ENCODE assay signal across 11 cellular contexts in the genomic region with DNA sequence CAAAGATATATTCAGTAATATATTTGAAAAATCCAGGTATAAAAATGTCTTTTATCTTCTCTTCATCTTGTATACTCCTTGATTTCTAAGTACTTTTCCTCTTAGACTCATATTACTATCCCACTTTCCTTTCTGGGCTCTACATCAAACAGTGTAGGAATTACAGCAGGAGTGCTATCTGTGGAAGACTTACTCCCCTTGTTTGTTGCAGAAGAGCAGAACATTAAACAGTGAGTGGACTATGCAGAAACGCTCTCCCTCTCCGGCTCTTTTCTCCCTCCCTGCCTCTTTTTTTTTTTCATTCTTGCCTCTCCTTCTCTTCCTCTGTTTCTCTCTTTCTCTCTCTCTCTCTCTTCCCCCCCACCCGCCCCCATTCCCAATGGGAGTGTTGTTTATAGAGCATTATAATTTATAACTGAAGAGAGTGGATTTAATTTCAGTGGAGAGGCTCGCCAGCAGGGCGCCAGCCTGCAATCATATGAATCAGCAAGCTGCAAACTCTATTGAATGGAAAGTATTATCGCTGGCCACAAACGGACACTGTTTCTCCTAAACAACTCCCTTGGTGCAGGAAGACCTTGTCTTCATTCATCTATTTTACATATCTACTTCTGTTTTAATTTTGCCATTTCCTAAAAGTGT.
A peak's percentile ranks its signal among the peaks of the same experiment; 100 is the strongest.
DNase-seq lines count a peak whose midpoint lies in the region; ATAC-seq, FAIRE-seq and TF ChIP-seq lines count a peak whose summit lies in the region.
"Had no signal": no experiment of that assay in that cellular context is flagged by ENCODE, and none has a peak within 500 bp of the region (broad histone marks: within the 10 kb centered on the region; RNA-seq: fewer than 3 reads in every experiment).

No MANE protein-coding gene starts in this region.

- ATAC-seq in HG02852 (IDR thresholded peaks at IDR 0.05; ENCODE audit: unreplicated experiment) (no peak), GM18520 (IDR thresholded peaks at IDR 0.05; ENCODE audit: unreplicated experiment) (no peak), HG02884 (IDR thresholded peaks at IDR 0.05; ENCODE audit: unreplicated experiment) (no peak)
- ATAC-seq: GM23338 had no signal

- dilution Hi-C loops in mammary epithelial cell (cut with HindIII; ENCODE audit: low sequenced_read_pairs) = no loop called here

- DNase-seq in T47D (ENCODE audit: low read depth in 1 of 2, low spot score in 1 of 2) = peak; percentile 6 to 30
- DNase-seq in mammary epithelial cell = no peak
- peak; percentile 49 to 67 for DNase-seq in SJCRH30
- peak; percentile 17 to 25 for DNase-seq in frontal cortex (ENCODE audit: low spot score in 2 of 2)
- no peak for DNase-seq in tibial artery
- DNase-seq: CD4-positive, CD25-positive, alpha-beta regulatory T cell had no signal

- intact Hi-C loops in mammary epithelial cell (cut with micrococcal nuclease) (no loop called here), tibial artery (cut with DNase I; ENCODE audit: low total_unique reads) (no loop called here)

- H2AFZ ChIP-seq in mammary epithelial cell (ENCODE audit: low read depth, low read length) = no peak overlapping the region
- H2AFZ ChIP-seq: GM23338 had no signal

- H3K4me1 ChIP-seq in mammary epithelial cell (ENCODE audit: insufficient read depth, low read length) = no peaks in the 10 kb centered on the region
- peaks cover 41% of the 10 kb centered on the region for H3K4me1 ChIP-seq in SJCRH30
- H3K4me1 ChIP-seq in tibial artery = peaks cover 0 to 19% (median 7%) of the 10 kb centered on the region in 4 donors

- H3K4me3 ChIP-seq in mammary epithelial cell (replicated peaks in 1 of 3; ENCODE audit: insufficient read depth in 1 of 3, low read depth in 2 of 3, low read length in 3 of 3) = no peak overlapping the region
- H3K4me3 ChIP-seq in SJCRH30 = peak overlapping the region; percentile 43
- H3K4me3 ChIP-seq in tibial artery = peak overlapping the region; percentile 27 to 34
- H3K4me3 ChIP-seq: GM23338, skin epidermis had no signal

- H3K27ac ChIP-seq in mammary epithelial cell (ENCODE audit: insufficient read depth, low read depth, low read length) = no peak overlapping the region
- peak overlapping the region; percentile 33; the same call in 1 of the 2 replicates for H3K27ac ChIP-seq in SJCRH30
- peak overlapping the region in 1 of 2 donors; percentile 31 for H3K27ac ChIP-seq in tibial artery
- H3K27ac ChIP-seq: skin epidermis had no signal

- WGBS in mammary epithelial cell (ENCODE audit: low coverage, missing lambda C conversion rate) = 76% methylated on average over 5 of the region's 7 CpGs

- no peaks in the 10 kb centered on the region for H3K36me3 ChIP-seq in mammary epithelial cell (ENCODE audit: insufficient read depth, low read length)
- H3K36me3 ChIP-seq in SJCRH30 = no peaks in the 10 kb centered on the region
- no peaks in the 10 kb centered on the region for H3K36me3 ChIP-seq in tibial artery

- TF ChIP-seq CTCF in mammary epithelial cell (conservative IDR thresholded peaks at IDR 0.05 in 1 of 2, IDR thresholded peaks at IDR 0.05 in 1 of 2; ENCODE audit: extremely low read depth in 1 of 2, insufficient read depth in 1 of 2, low read depth in 1 of 2, low read length in 2 of 2) = no peak
- no peak for TF ChIP-seq CTCF in tibial artery (IDR thresholded peaks at IDR 0.05)

- FAIRE-seq in frontal cortex (lab: Jason Lieb, UNC) = no peak

- H3K9me3 ChIP-seq in mammary epithelial cell (replicated peaks; ENCODE audit: insufficient read depth, low read length) (no peaks in the 10 kb centered on the region), SJCRH30 (replicated peaks) (no peaks in the 10 kb centered on the region), tibial artery (no peaks in the 10 kb centered on the region)

- CTCF ChIA-PET in mammary epithelial cell (lab: Charles Lee; ENCODE audit: low non-redundant PET) = no interaction called here

- H4K20me1 ChIP-seq in mammary epithelial cell (ENCODE audit: insufficient read depth, low read length) = no peaks in the 10 kb centered on the region

- in situ Hi-C loops in T47D (cut with HindIII; ENCODE audit: low pct_unique_long_range_greater_than_20kb, low sequenced_read_pairs) (no loop called here), mammary epithelial cell (cut with MboI; ENCODE audit: low sequenced_read_pairs in 2 of 2) (no loop called here)

- H3K9ac ChIP-seq in mammary epithelial cell (ENCODE audit: insufficient read depth, low read length) = no peak overlapping the region

- H3K27me3 ChIP-seq in mammary epithelial cell (ENCODE audit: insufficient read depth, low read length) (no peaks in the 10 kb centered on the region), SJCRH30 (no peaks in the 10 kb centered on the region), tibial artery (no peaks in the 10 kb centered on the region)

- no peaks in the 10 kb centered on the region for H3K79me2 ChIP-seq in mammary epithelial cell (ENCODE audit: insufficient read depth, low read length)

- no peak overlapping the region for H3K4me2 ChIP-seq in mammary epithelial cell (ENCODE audit: insufficient read depth, low read depth, low read length)
- H3K4me2 ChIP-seq: GM23338 had no signal

- BruUV-seq in mammary epithelial cell (replicated peaks; lab: Mats Ljungman, UMichigan) = no TSS peak

Comparison
In these comparisons a context has a peak if more than half of its experiments do, and no peak if none do; other contexts are left out.
1. DNase-seq: peak in T47D (2 of 2), SJCRH30 (2 of 2) and frontal cortex (2 of 2); none in mammary epithelial cell (single experiment) and tibial artery (0 of 2).
2. H3K4me3 ChIP-seq: peak in SJCRH30 (single experiment) and tibial artery (2 of 2); none in mammary epithelial cell (0 of 3).